ENCODE assay signal across 8 cellular contexts in the genomic region with DNA sequence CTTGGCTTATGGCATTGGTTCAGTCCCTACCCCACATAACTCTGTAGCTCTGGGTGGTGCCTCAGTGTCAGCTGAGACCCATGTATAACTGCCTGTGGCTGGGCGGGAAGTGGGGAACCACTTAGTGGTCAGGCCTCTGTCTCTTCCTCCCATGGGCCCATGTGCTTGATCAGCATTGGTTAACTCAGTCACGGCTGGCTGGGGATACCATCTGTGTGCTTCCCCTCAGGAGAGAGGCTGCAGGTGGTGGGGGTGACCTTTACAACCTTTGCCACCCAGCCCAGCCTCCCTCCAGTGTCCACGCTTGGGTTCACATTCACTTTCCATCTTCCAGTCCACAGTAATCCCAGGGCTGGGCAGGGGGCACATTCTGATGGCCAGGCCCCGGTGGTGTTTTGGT. TPM values are rescaled to one million over a fixed set of nuclear protein-coding genes. Genes with fewer than 3 reads are reported as not detected.
A peak's percentile ranks its signal among the peaks of the same experiment; 100 is the strongest.
DNase-seq lines count a peak whose midpoint lies in the region; ATAC-seq lines count a peak whose summit lies in the region.

No MANE protein-coding gene starts in this region.

- H3K4me1 Mint-ChIP-seq in dendritic cell treated with granulocyte-macrophage colony-stimulating factor and Interleukin-4, amounts not matched to agents 40 ng/mL and 50 ng/mL, for 4 days (ENCODE audit: low read depth) = peaks cover 78% of the 10 kb centered on the region

- no peaks in the 10 kb centered on the region for H3K79me1 ChIP-seq in neuronal stem cell (ENCODE audit: low read depth, low read length)

- H3K9me3 Mint-ChIP-seq in dendritic cell treated with granulocyte-macrophage colony-stimulating factor and Interleukin-4, amounts not matched to agents 40 ng/mL and 50 ng/mL, for 4 days = no peaks in the 10 kb centered on the region

- H2BK5ac ChIP-seq in neuronal stem cell (ENCODE audit: low read length) = no peak overlapping the region

- H2AFZ ChIP-seq in neuronal stem cell (ENCODE audit: low read length) = no peak overlapping the region

- no peak overlapping the region for H4K8ac ChIP-seq in neuronal stem cell (ENCODE audit: low read depth, low read length)

- no peak overlapping the region for H3K18ac ChIP-seq in neuronal stem cell (ENCODE audit: low read length)

- no peak overlapping the region for H3K9ac ChIP-seq in neuronal stem cell (ENCODE audit: low read depth, low read length, poor library complexity)

- H3K14ac ChIP-seq in neuronal stem cell (ENCODE audit: low read length) = no peak overlapping the region

- peaks cover 0 to 7% of the 10 kb centered on the region in 2 donors for H3K4me1 ChIP-seq in neuronal stem cell (ENCODE audit: control insufficient read depth in 2 of 2, insufficient read depth in 1 of 2, low read depth in 1 of 2, low read length in 2 of 2)

- H2BK120ac ChIP-seq in neuronal stem cell (ENCODE audit: low read depth, low read length) = no peak overlapping the region

- peaks cover 47 to 95% of the 10 kb centered on the region in 2 donors for H3K36me3 ChIP-seq in neuronal stem cell (replicated peaks in 1 of 2; ENCODE audit: control insufficient read depth in 2 of 2, insufficient read depth in 2 of 2, low read length in 2 of 2)

- no peaks in the 10 kb centered on the region for H3K27me3 ChIP-seq in neuronal stem cell (ENCODE audit: control insufficient read depth in 3 of 3, insufficient read depth in 3 of 3, low read depth in 1 of 3, low read length in 3 of 3)

- peak; percentile 72 for ATAC-seq in GM18519 (IDR thresholded peaks at IDR 0.05; ENCODE audit: low FRiP score, unreplicated experiment)
- peak; percentile 73 for ATAC-seq in HG02642 (IDR thresholded peaks at IDR 0.05; ENCODE audit: poor library complexity, unreplicated experiment)

- no peak overlapping the region for H2BK12ac ChIP-seq in neuronal stem cell (ENCODE audit: low read length)

- no CpG with 5 or more reads among the region's 4 CpGs for WGBS in neuronal stem cell (ENCODE audit: extremely low coverage in 2 of 2, insufficient read length in 2 of 2, insufficient replicate concordance in 1 of 2), 2 donors

- no peaks in the 10 kb centered on the region for H3K27me3 Mint-ChIP-seq in dendritic cell treated with granulocyte-macrophage colony-stimulating factor and Interleukin-4, amounts not matched to agents 40 ng/mL and 50 ng/mL, for 4 days

- no peak overlapping the region for H3K27ac ChIP-seq in caudate nucleus (ENCODE audit: low read depth, low read length)
- H3K27ac ChIP-seq in neuronal stem cell (replicated peaks; ENCODE audit: low read length) = no peak overlapping the region

- no peak overlapping the region for H2BK15ac ChIP-seq in neuronal stem cell (ENCODE audit: low read length)

- H3K9me3 ChIP-seq in neuronal stem cell (replicated peaks in 1 of 2; ENCODE audit: control insufficient read depth in 2 of 2, insufficient read depth in 1 of 2, low read depth in 1 of 2, low read length in 2 of 2) = no peaks in the 10 kb centered on the region

- DNase-seq in NOMO-1 treated with DMSO at 0.1 percent for 48 hours (lab: John Stamatoyannopoulos, UW; ENCODE audit: unreplicated experiment) (peak; percentile 86), dedifferentiated amniotic fluid mesenchymal stem cell (ENCODE audit: extremely low spot score) (no peak), cerebellar nuclear complex (lab: John Stamatoyannopoulos, UW) (no peak), caudate nucleus (lab: John Stamatoyannopoulos, UW) (no peak), neuronal stem cell (ENCODE audit: low spot score) (no peak)

- no peak overlapping the region for H3K23ac ChIP-seq in neuronal stem cell (ENCODE audit: low read depth, low read length, poor library complexity)

- H3K36me3 Mint-ChIP-seq in dendritic cell treated with granulocyte-macrophage colony-stimulating factor and Interleukin-4, amounts not matched to agents 40 ng/mL and 50 ng/mL, for 4 days (ENCODE audit: low read depth) = peaks cover 85% of the 10 kb centered on the region

- no peak overlapping the region for H3K4ac ChIP-seq in neuronal stem cell (ENCODE audit: low read length)

- intact Hi-C loops in dendritic cell treated with granulocyte-macrophage colony-stimulating factor and Interleukin-4, amounts not matched to agents 40 ng/mL and 50 ng/mL, for 4 days (cut with micrococcal nuclease) = no loop called here

- no peak overlapping the region for H2AK5ac ChIP-seq in neuronal stem cell (ENCODE audit: low read depth, low read length)

- no peak overlapping the region for H3K4me3 Mint-ChIP-seq in dendritic cell treated with granulocyte-macrophage colony-stimulating factor and Interleukin-4, amounts not matched to agents 40 ng/mL and 50 ng/mL, for 4 days

- no peak overlapping the region for H3K4me2 ChIP-seq in neuronal stem cell (ENCODE audit: insufficient read depth, low read length, poor library complexity, severe bottlenecking)

- peak overlapping the region; percentile 46 for H3K27ac Mint-ChIP-seq in dendritic cell treated with granulocyte-macrophage colony-stimulating factor and Interleukin-4, amounts not matched to agents 40 ng/mL and 50 ng/mL, for 4 days

- no peak overlapping the region for H4K91ac ChIP-seq in neuronal stem cell (ENCODE audit: low read depth, low read length, poor library complexity)

- no peak overlapping the region for H3K4me3 ChIP-seq in neuronal stem cell (ENCODE audit: low read length in 2 of 2)

RNA-seq across cellular contexts. Expression of a gene that starts 10.3 kb away (rescaled TPM):
- polyA plus RNA-seq in neuronal stem cell (2013, experiment 1 of 2) = 23.7 TPM
- polyA plus RNA-seq in neuronal stem cell (2013, experiment 2 of 2) = 24.7 TPM

RNA-seq across cellular contexts. Expression of a gene that starts 51.8 kb away (rescaled TPM):
- 7.8 TPM for polyA plus RNA-seq in neuronal stem cell (2013, experiment 1 of 2)
- polyA plus RNA-seq in neuronal stem cell (2013, experiment 2 of 2) = 7.5 TPM

RNA-seq across cellular contexts. Expression of a gene that starts 51.8 kb away (rescaled TPM):
- 5.3 TPM for polyA plus RNA-seq in neuronal stem cell (2013, experiment 1 of 2)
- polyA plus RNA-seq in neuronal stem cell (2013, experiment 2 of 2) = 5.0 TPM

RNA-seq across cellular contexts. Expression of a gene that starts 59.1 kb away (rescaled TPM):
- not detected for polyA plus RNA-seq in neuronal stem cell (2013, experiment 1 of 2)
- not detected for polyA plus RNA-seq in neuronal stem cell (2013, experiment 2 of 2)
